Comparison of ENCODE assay signal across 27 cellular contexts in genomic region chr6:170489836-170490235, GRCh38.
"Had no signal": no experiment of that assay in that cellular context is flagged by ENCODE, and none has a peak within 500 bp of the region (broad histone marks: within the 10 kb centered on the region; RNA-seq: fewer than 3 reads in every experiment).

No MANE protein-coding gene starts in this region.

- H3K9me3 ChIP-seq: adrenal gland, body of pancreas, colonic mucosa, esophagus squamous epithelium, left lung, mucosa of descending colon, neutrophil, right lobe of liver, thoracic aorta had no signal

- H3K36me3 Mint-ChIP-seq: activated naive CD8-positive, alpha-beta T cell treated with anti-CD3 and anti-CD28 coated beads for 36 hours had no signal

- H3K27ac ChIP-seq: adrenal gland, body of pancreas, colonic mucosa, epithelial cell of prostate, esophagus squamous epithelium, left lung, neutrophil, right lobe of liver, skin epidermis, thoracic aorta had no signal

- H3K36me3 ChIP-seq: adrenal gland, colonic mucosa, esophagus squamous epithelium, left lung, neutrophil, right lobe of liver, thoracic aorta had no signal

- H3K27ac Mint-ChIP-seq: activated naive CD4-positive, alpha-beta T cell treated with anti-CD3 and anti-CD28 coated beads for 36 hours; activated naive CD8-positive, alpha-beta T cell treated with anti-CD3 and anti-CD28 coated beads for 36 hours; nephron; progenitor cell of endocrine pancreas; stimulated activated naive CD8-positive, alpha-beta T cell treated with anti-CD3 and anti-CD28 coated beads, Interleukin-15, Interleukin-2, amounts not matched to agents 100 ng/mL and 50 ng/mL, for 24 hours had no signal

- H3K9me3 Mint-ChIP-seq: activated naive CD4-positive, alpha-beta T cell treated with anti-CD3 and anti-CD28 coated beads for 36 hours; activated naive CD8-positive, alpha-beta T cell treated with anti-CD3 and anti-CD28 coated beads for 36 hours; stimulated activated naive CD8-positive, alpha-beta T cell treated with anti-CD3 and anti-CD28 coated beads, Interleukin-15, Interleukin-2, amounts not matched to agents 100 ng/mL and 50 ng/mL, for 24 hours had no signal

- H3K4me3 Mint-ChIP-seq: activated naive CD4-positive, alpha-beta T cell treated with anti-CD3 and anti-CD28 coated beads for 36 hours; activated naive CD8-positive, alpha-beta T cell treated with anti-CD3 and anti-CD28 coated beads for 36 hours; nephron; stimulated activated naive CD8-positive, alpha-beta T cell treated with anti-CD3 and anti-CD28 coated beads, Interleukin-15, Interleukin-2, amounts not matched to agents 100 ng/mL and 50 ng/mL, for 24 hours had no signal

- H3K4me3 ChIP-seq: adrenal gland, body of pancreas, colonic mucosa, esophagus squamous epithelium, left lung, lung, mucosa of descending colon, right lobe of liver, skin epidermis, thoracic aorta had no signal

- H3K27me3 ChIP-seq: adrenal gland, body of pancreas, colonic mucosa, left lung, right lobe of liver had no signal

- DNase-seq: activated CD4-positive, alpha-beta T cell treated with anti-CD3 and anti-CD28 coated beads for 48 hours; activated CD4-positive, alpha-beta T cell treated with anti-CD3 and anti-CD28 coated beads, Interleukin-2, amount 50 U/mL, for 48 hours; activated CD8-positive, alpha-beta memory T cell treated with anti-CD3 and anti-CD28 coated beads for 24 hours; activated effector memory CD4-positive, alpha-beta T cell treated with Interleukin-2 at 50 U/mL for 16 hours; activated naive CD4-positive, alpha-beta T cell treated with anti-CD3 and anti-CD28 coated beads for 36 hours; activated naive CD8-positive, alpha-beta T cell treated with anti-CD3 and anti-CD28 coated beads for 36 hours; adrenal gland; aorta; body of pancreas; colonic mucosa; effector CD8-positive, alpha-beta T cell; esophagus squamous epithelium; left lung; mesendoderm; mucosa of descending colon; right lobe of liver; stimulated activated CD4-positive, alpha-beta T cell treated with anti-CD3 and anti-CD28 coated beads, Interleukin-12 subunit alpha, Interleukin-12 subunit beta, amount 100 ng/mL, for 4 hours; stimulated activated CD4-positive, alpha-beta T cell treated with anti-CD3 and anti-CD28 coated beads, Interleukin-4, amount 100 ng/mL, for 1 hour; trophoblast cell had no signal

- H3K4me1 Mint-ChIP-seq: activated naive CD8-positive, alpha-beta T cell treated with anti-CD3 and anti-CD28 coated beads for 36 hours had no signal

- H3K4me1 ChIP-seq: adrenal gland, body of pancreas, colonic mucosa, esophagus squamous epithelium, left lung, right lobe of liver had no signal
